8 cellular contexts compared by ENCODE assay signal in genomic region chr19:55080121-55080914, GRCh38. TPM values are rescaled to one million over a fixed set of nuclear protein-coding genes. Genes with fewer than 3 reads are reported as not detected.
DNase-seq lines count a peak whose midpoint lies in the region; ATAC-seq and TF ChIP-seq lines count a peak whose summit lies in the region.

No MANE protein-coding gene starts in this region.

- DNase-seq in GM19238 (ENCODE audit: insufficient read length, low spot score) (peak; percentile 63), NCI-H2029 (lab: John Stamatoyannopoulos, UW) (peak; percentile 82), WTC11 (ENCODE audit: low spot score) (peak; percentile 92), chondrocyte (ENCODE audit: low spot score) (no peak), left lung (peak; percentile 81 to 92), A172 (ENCODE audit: low spot score) (no peak)
- DNase-seq in stimulated activated CD8-positive, alpha-beta memory T cell treated with anti-CD3 and anti-CD28 coated beads, Interleukin-15, amount 100 ng/mL, for 1 hour (ENCODE audit: low read depth) = peak; percentile 21

- H3K4me1 ChIP-seq in left lung = peaks cover 14 to 36% of the 10 kb centered on the region in 2 donors

- intact Hi-C loops in left lung (cut with DNase I) = no loop called here

- H3K36me3 Mint-ChIP-seq in WTC11 = 0 out of 2 replicates have a peak, but pooled peaks cover 3% of the 10 kb centered on the region
- H3K36me3 Mint-ChIP-seq in chondrocyte (ENCODE audit: low read depth) = peaks cover 2% of the 10 kb centered on the region

- no peak for TF ChIP-seq CTCF in WTC11 (IDR thresholded peaks at IDR 0.05)
- TF ChIP-seq CTCF in chondrocyte (IDR thresholded peaks at IDR 0.05) = no peak
- no peak for TF ChIP-seq CTCF in left lung (IDR thresholded peaks at IDR 0.05)

- H3K4me3 Mint-ChIP-seq in WTC11 (peak overlapping the region; percentile 96), chondrocyte (ENCODE audit: unreplicated experiment) (peak overlapping the region; percentile 72)

- peaks cover 35 to 91% of the 10 kb centered on the region in 2 donors for H3K27me3 ChIP-seq in left lung

- POLR2A ChIA-PET in WTC11 (lab: Charles Lee) = interaction anchor here (0.6 to 1.2 kb wide), 4 partner anchors 12 to 199 kb away, joined by 3 read pairs; partner anchors contain the start of gene RDH13

- peak; percentile 67 for ATAC-seq in WTC11
- peak; percentile 85 for ATAC-seq in left lung
- ATAC-seq in HG03039 (IDR thresholded peaks at IDR 0.05; ENCODE audit: unreplicated experiment) = no peak

- H3K27ac Mint-ChIP-seq in WTC11 (peak overlapping the region; percentile 98), chondrocyte (ENCODE audit: unreplicated experiment) (no peak overlapping the region)

- H3K9me3 Mint-ChIP-seq in WTC11 (no peaks in the 10 kb centered on the region), chondrocyte (ENCODE audit: low read depth) (no peaks in the 10 kb centered on the region)

- no peaks in the 10 kb centered on the region for H3K9me3 ChIP-seq in left lung

- H3K4me3 ChIP-seq in left lung = peak overlapping the region; percentile 43 to 49

- H3K36me3 ChIP-seq in left lung = no peaks in the 10 kb centered on the region

- H3K27ac ChIP-seq in left lung = no peak overlapping the region

- peaks cover 45% of the 10 kb centered on the region for H3K4me1 Mint-ChIP-seq in WTC11
- peaks cover 18% of the 10 kb centered on the region for H3K4me1 Mint-ChIP-seq in chondrocyte (ENCODE audit: low read depth)

- CTCF ChIA-PET in WTC11 (lab: Charles Lee) = interaction anchor here (0.5 to 1.7 kb wide), 15 partner anchors 9 to 552 kb away, joined by 3 to 14 read pairs (median 4); partner anchors contain the start of gene DNAAF3

- H3K27me3 Mint-ChIP-seq in WTC11 (ENCODE audit: low read depth) = peaks cover 73% of the 10 kb centered on the region
- peaks cover 55% of the 10 kb centered on the region for H3K27me3 Mint-ChIP-seq in chondrocyte (ENCODE audit: low read depth)

TF ChIP-seq in WTC11, 78 proteins besides CTCF, POLR2A, EP300 and RAD21 (continues in another document):
- no peak for TF ChIP-seq ZNF317 (CRISPR knock-in tag; IDR thresholded peaks at IDR 0.05; ENCODE audit: borderline replicate concordance, low read depth)
- no peak for TF ChIP-seq AR (CRISPR knock-in tag; IDR thresholded peaks at IDR 0.05)
- 0 out of 2 replicates have a peak, but pooled peaks have one; percentile 28 for TF ChIP-seq ZNF121 (CRISPR knock-in tag; IDR thresholded peaks at IDR 0.05)
- TF ChIP-seq ERG (CRISPR knock-in tag; IDR thresholded peaks at IDR 0.05) = no peak
- no peak for TF ChIP-seq HMGA2 (CRISPR knock-in tag; IDR thresholded peaks at IDR 0.05)
- no peak for TF ChIP-seq ZNF138 (CRISPR knock-in tag; conservative IDR thresholded peaks at IDR 0.05)
- TF ChIP-seq ATF3 (CRISPR knock-in tag; conservative IDR thresholded peaks at IDR 0.05) = no peak
- no peak for TF ChIP-seq ZBTB21 (CRISPR knock-in tag; IDR thresholded peaks at IDR 0.05; ENCODE audit: borderline replicate concordance)
- no peak for TF ChIP-seq NFYB (CRISPR knock-in tag; conservative IDR thresholded peaks at IDR 0.05; ENCODE audit: low read depth)
- TF ChIP-seq ETV6 (CRISPR knock-in tag; IDR thresholded peaks at IDR 0.05) = 0 out of 2 replicates have a peak, but pooled peaks have one; percentile 51
- TF ChIP-seq CREB1 (CRISPR knock-in tag; IDR thresholded peaks at IDR 0.05) = peak; percentile 50; the same call in 1 of the 2 replicates
- TF ChIP-seq FOXP1 (CRISPR knock-in tag; IDR thresholded peaks at IDR 0.05; ENCODE audit: borderline replicate concordance) = no peak
- TF ChIP-seq RORB (CRISPR knock-in tag; IDR thresholded peaks at IDR 0.05) = no peak
- no peak for TF ChIP-seq PRRX2 (CRISPR knock-in tag; IDR thresholded peaks at IDR 0.05)
- TF ChIP-seq ZNF512 (CRISPR knock-in tag; IDR thresholded peaks at IDR 0.05; ENCODE audit: borderline replicate concordance) = no peak
- TF ChIP-seq ZSCAN18 (CRISPR knock-in tag; IDR thresholded peaks at IDR 0.05) = no peak
- TF ChIP-seq SP1 (CRISPR knock-in tag; conservative IDR thresholded peaks at IDR 0.05) = peak; percentile 73
- TF ChIP-seq RELA (CRISPR knock-in tag; IDR thresholded peaks at IDR 0.05; ENCODE audit: borderline replicate concordance) = no peak
- no peak for TF ChIP-seq NR3C1 (CRISPR knock-in tag; conservative IDR thresholded peaks at IDR 0.05; ENCODE audit: low read depth)

RNA-seq across cellular contexts. Expression of gene EPS8L1, which starts 4.6 kb away (rescaled TPM):
- total RNA-seq in WTC11 (2021) (38.9 to 43.8 TPM (median 42.8 TPM) in 3 replicates), chondrocyte (4.1 to 7.9 TPM (median 6.8 TPM) in 3 replicates), left lung (10 to 100 TPM; 21.2 to 37.5 TPM)
- total RNA-seq in A172 (2014; rRNA removed; shearing (Covaris generic)) = 4.0 and 9.8 TPM in 2 replicates

RNA-seq across cellular contexts. Expression of gene RDH13, which starts 17.4 kb away (rescaled TPM):
- total RNA-seq in WTC11 (2021) (35.3 to 39.5 TPM (median 38.4 TPM) in 3 replicates), chondrocyte (9.7 to 13.7 TPM (median 11.1 TPM) in 3 replicates), left lung (10 to 100 TPM; 24.2 to 38.0 TPM)
- total RNA-seq in A172 (2014; rRNA removed; shearing (Covaris generic)) = 10.0 and 11.2 TPM in 2 replicates

RNA-seq across cellular contexts. Expression of gene PPP1R12C, which starts 37.1 kb away (rescaled TPM):
- total RNA-seq in WTC11 (2021) (88.4 to 99.3 TPM (median 92.3 TPM) in 3 replicates), chondrocyte (86.1 to 111 TPM (median 103 TPM) in 3 replicates), left lung (100 to 1,000 TPM in 1 of 2 donors, 10 to 100 TPM in 1; 93.2 to 113 TPM)
- 85.7 and 87.4 TPM in 2 replicates for total RNA-seq in A172 (2014; rRNA removed; shearing (Covaris generic))

RNA-seq across cellular contexts. Expression of gene GP6, which starts 42.3 kb away (rescaled TPM):
- 0.41 to 1.1 TPM (median 0.61 TPM) in 3 replicates for total RNA-seq in WTC11 (2021)
- total RNA-seq in chondrocyte = 0.51 TPM in 1 of 3 replicates, not detected in the others
- total RNA-seq in left lung = 1 to 10 TPM in 1 of 2 donors, under 1 TPM in 1; 0.52 to 1.0 TPM
- 0.07 and 0.48 TPM in 2 replicates for total RNA-seq in A172 (2014; rRNA removed; shearing (Covaris generic))

Comparison
In these comparisons a context has a peak if more than half of its experiments do, and no peak if none do; other contexts are left out.
1. DNase-seq: peak in GM19238 (single experiment), NCI-H2029 (single experiment), WTC11 (single experiment), left lung (2 of 2) and stimulated activated CD8-positive, alpha-beta memory T cell treated with anti-CD3 and anti-CD28 coated beads, Interleukin-15, amount 100 ng/mL, for 1 hour (single experiment); none in chondrocyte (single experiment) and A172 (single experiment).